9 cellular contexts compared by ENCODE assay signal in the genomic region with DNA sequence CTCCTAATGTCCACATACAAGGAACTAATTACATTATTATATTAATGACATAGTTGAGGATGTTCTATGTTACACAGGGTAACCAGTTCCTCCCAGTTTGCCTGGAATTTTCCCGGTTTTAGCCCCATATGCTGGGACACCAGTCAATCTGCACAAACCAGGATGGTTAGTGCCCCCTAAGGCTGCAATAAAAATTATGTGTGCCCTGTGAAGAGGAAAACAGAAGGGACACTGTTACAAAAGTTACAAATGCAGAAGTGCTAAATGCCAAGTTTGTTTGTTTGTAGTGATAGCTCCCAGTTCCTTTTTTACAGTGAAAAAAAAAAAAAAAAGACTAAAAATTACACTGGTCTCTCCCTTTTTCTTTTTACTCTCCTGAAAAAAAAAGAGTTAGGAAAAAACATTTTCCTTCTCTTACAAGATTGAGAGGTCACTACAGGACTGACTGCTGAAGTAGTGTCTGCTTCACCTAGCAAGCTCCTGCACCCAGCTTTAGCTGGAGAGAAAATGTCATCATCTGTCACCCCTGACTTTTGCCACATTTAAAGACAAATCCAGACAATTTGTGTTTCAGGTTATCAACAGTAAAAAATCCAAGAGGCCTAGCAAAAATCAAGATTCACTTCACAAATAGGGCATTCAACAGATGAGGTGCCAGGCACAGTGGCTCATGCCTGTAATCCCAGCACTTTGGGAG. TPM values are rescaled to one million over a fixed set of nuclear protein-coding genes. Genes with fewer than 3 reads are reported as not detected.
DNase-seq lines count a peak whose midpoint lies in the region; ATAC-seq and TF ChIP-seq lines count a peak whose summit lies in the region.
"Had no signal": no experiment of that assay in that cellular context is flagged by ENCODE, and none has a peak within 500 bp of the region (broad histone marks: within the 10 kb centered on the region; RNA-seq: fewer than 3 reads in every experiment).

No MANE protein-coding gene starts in this region.

- H3K4me1 ChIP-seq in esophagus muscularis mucosa, result peaks cover 26 to 73% (median 60%) of the 10 kb centered on the region in 4 donors

- no peak for TF ChIP-seq POLR2A in esophagus muscularis mucosa (IDR thresholded peaks at IDR 0.05; ENCODE audit: low read depth)

- H3K4me1 Mint-ChIP-seq in activated CD4-positive, alpha-beta T cell treated with anti-CD3 and anti-CD28 coated beads, Interleukin-2, amount 10 ng/mL, durations not matched to agents 7 days and 5 days, result peaks cover 65% of the 10 kb centered on the region
- H3K4me1 Mint-ChIP-seq in WTC11, result peaks cover 9% of the 10 kb centered on the region

- H3K27me3 Mint-ChIP-seq in activated CD4-positive, alpha-beta T cell treated with anti-CD3 and anti-CD28 coated beads, Interleukin-2, amount 10 ng/mL, durations not matched to agents 7 days and 5 days, result no peaks in the 10 kb centered on the region
- peaks cover 51% of the 10 kb centered on the region for H3K27me3 Mint-ChIP-seq in WTC11 (ENCODE audit: low read depth)

- 60% methylated on average over 1 of the region's 1 CpG for WGBS in esophagus muscularis mucosa

- no peaks in the 10 kb centered on the region for H3K9me3 Mint-ChIP-seq in activated CD4-positive, alpha-beta T cell treated with anti-CD3 and anti-CD28 coated beads, Interleukin-2, amount 10 ng/mL, durations not matched to agents 7 days and 5 days
- H3K9me3 Mint-ChIP-seq in WTC11, result no peaks in the 10 kb centered on the region

- CTCF ChIA-PET in activated CD4-positive, alpha-beta T cell treated with anti-CD3 and anti-CD28 coated beads, Interleukin-2, amount 10 ng/mL, durations not matched to agents 7 days and 5 days (lab: Charles Lee), result interaction anchor here (0.6 to 2.5 kb wide), 10 partner anchors 10 to 1014 kb away, joined by 3 to 13 read pairs (median 4); no protein-coding TSS in a partner anchor
- CTCF ChIA-PET in WTC11 (lab: Charles Lee), result interaction anchor here (0.6 to 0.7 kb wide), 3 partner anchors 183 to 704 kb away, joined by 3 read pairs; no protein-coding TSS in a partner anchor

- H3K36me3 Mint-ChIP-seq in activated CD4-positive, alpha-beta T cell treated with anti-CD3 and anti-CD28 coated beads, Interleukin-2, amount 10 ng/mL, durations not matched to agents 7 days and 5 days (ENCODE audit: low read depth), result peaks cover 47% of the 10 kb centered on the region
- no peaks in the 10 kb centered on the region for H3K36me3 Mint-ChIP-seq in WTC11

- H3K4me3 Mint-ChIP-seq in activated CD4-positive, alpha-beta T cell treated with anti-CD3 and anti-CD28 coated beads, Interleukin-2, amount 10 ng/mL, durations not matched to agents 7 days and 5 days, result peak overlapping the region; percentile 89
- no peak overlapping the region for H3K4me3 Mint-ChIP-seq in WTC11

- POLR2A ChIA-PET in activated CD4-positive, alpha-beta T cell treated with anti-CD3 and anti-CD28 coated beads, Interleukin-2, amount 10 ng/mL, durations not matched to agents 7 days and 5 days (lab: Charles Lee), result interaction anchor here (0.5 to 2.4 kb wide), 6 partner anchors 51 to 385 kb away, joined by 3 to 19 read pairs (median 4); no protein-coding TSS in a partner anchor
- POLR2A ChIA-PET in WTC11 (lab: Charles Lee), result interaction anchor here (0.7 to 1.0 kb wide), 2 partner anchors 12 to 100 kb away, joined by 5 to 7 read pairs; no protein-coding TSS in a partner anchor

- H3K27me3 ChIP-seq in esophagus muscularis mucosa, result no peaks in the 10 kb centered on the region

- peak overlapping the region; percentile 92 for H3K27ac Mint-ChIP-seq in activated CD4-positive, alpha-beta T cell treated with anti-CD3 and anti-CD28 coated beads, Interleukin-2, amount 10 ng/mL, durations not matched to agents 7 days and 5 days
- no peak overlapping the region for H3K27ac Mint-ChIP-seq in WTC11

- no peak for DNase-seq in activated CD4-positive, alpha-beta T cell treated with anti-CD3 and anti-CD28 coated beads, Interleukin-2, amount 10 ng/mL, durations not matched to agents 7 days and 5 days
- no peak for DNase-seq in activated CD4-positive, alpha-beta T cell treated with anti-CD3 and anti-CD28 coated beads, Interleukin-2, amount 50 U/mL, for 48 hours
- DNase-seq in SIG-M5 treated with dmso at 0.1 percent for 504 hours (lab: John Stamatoyannopoulos, UW; ENCODE audit: unreplicated experiment) (peak; percentile 88), esophagus muscularis mucosa (ENCODE audit: extremely low spot score) (no peak), WTC11 (ENCODE audit: low spot score) (no peak)
- DNase-seq: NCI-H2107 had no signal

- H3K4me3 ChIP-seq in esophagus muscularis mucosa, result peak overlapping the region in 1 of 4 donors; percentile 89

- no peaks in the 10 kb centered on the region for H3K9me3 ChIP-seq in esophagus muscularis mucosa

- H3K36me3 ChIP-seq in esophagus muscularis mucosa, result no peaks in the 10 kb centered on the region

- intact Hi-C loops in esophagus muscularis mucosa (cut with DNase I), result no loop called here

- H3K27ac ChIP-seq in esophagus muscularis mucosa (replicated peaks in 1 of 4) (peak overlapping the region; percentile 36 to 88 (median 85)), temporal lobe (ENCODE audit: low read depth, low read length) (peak overlapping the region; percentile 63)

- ATAC-seq in WTC11, result no peak
- no peak for ATAC-seq in HG03439 (IDR thresholded peaks at IDR 0.05; ENCODE audit: unreplicated experiment)
- no peak for ATAC-seq in HG03159 (IDR thresholded peaks at IDR 0.05; ENCODE audit: unreplicated experiment)

- TF ChIP-seq CTCF in esophagus muscularis mucosa (IDR thresholded peaks at IDR 0.05) (no peak), WTC11 (IDR thresholded peaks at IDR 0.05) (no peak)

- TF ChIP-seq EP300 in esophagus muscularis mucosa (IDR thresholded peaks at IDR 0.05), result no peak

TF ChIP-seq in WTC11, 78 proteins besides CTCF, POLR2A, EP300 and RAD21 (continues in another document):
- no peak for TF ChIP-seq TP53 (CRISPR knock-in tag; IDR thresholded peaks at IDR 0.05)
- TF ChIP-seq RORB (CRISPR knock-in tag; IDR thresholded peaks at IDR 0.05), result no peak
- TF ChIP-seq, protein P1, sequence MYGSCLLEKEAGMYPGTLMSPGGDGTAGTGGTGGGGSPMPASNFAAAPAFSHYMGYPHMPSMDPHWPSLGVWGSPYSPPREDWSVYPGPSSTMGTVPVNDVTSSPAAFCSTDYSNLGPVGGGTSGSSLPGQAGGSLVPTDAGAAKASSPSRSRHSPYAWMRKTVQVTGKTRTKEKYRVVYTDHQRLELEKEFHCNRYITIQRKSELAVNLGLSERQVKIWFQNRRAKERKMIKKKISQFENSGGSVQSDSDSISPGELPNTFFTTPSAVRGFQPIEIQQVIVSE (CRISPR knock-in tag; IDR thresholded peaks at IDR 0.05; ENCODE audit: borderline replicate concordance), result no peak
- TF ChIP-seq, protein P2, sequence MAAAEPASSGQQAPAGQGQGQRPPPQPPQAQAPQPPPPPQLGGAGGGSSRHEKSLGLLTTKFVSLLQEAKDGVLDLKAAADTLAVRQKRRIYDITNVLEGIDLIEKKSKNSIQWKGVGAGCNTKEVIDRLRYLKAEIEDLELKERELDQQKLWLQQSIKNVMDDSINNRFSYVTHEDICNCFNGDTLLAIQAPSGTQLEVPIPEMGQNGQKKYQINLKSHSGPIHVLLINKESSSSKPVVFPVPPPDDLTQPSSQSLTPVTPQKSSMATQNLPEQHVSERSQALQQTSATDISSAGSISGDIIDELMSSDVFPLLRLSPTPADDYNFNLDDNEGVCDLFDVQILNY (CRISPR knock-in tag; IDR thresholded peaks at IDR 0.05), result no peak
- TF ChIP-seq MXD4 (CRISPR knock-in tag; IDR thresholded peaks at IDR 0.05; ENCODE audit: borderline replicate concordance), result no peak
- TF ChIP-seq ZNF263 (CRISPR knock-in tag; IDR thresholded peaks at IDR 0.05; ENCODE audit: low read depth), result no peak
- no peak for TF ChIP-seq USF1 (CRISPR knock-in tag; IDR thresholded peaks at IDR 0.05)
- TF ChIP-seq, protein P3, sequence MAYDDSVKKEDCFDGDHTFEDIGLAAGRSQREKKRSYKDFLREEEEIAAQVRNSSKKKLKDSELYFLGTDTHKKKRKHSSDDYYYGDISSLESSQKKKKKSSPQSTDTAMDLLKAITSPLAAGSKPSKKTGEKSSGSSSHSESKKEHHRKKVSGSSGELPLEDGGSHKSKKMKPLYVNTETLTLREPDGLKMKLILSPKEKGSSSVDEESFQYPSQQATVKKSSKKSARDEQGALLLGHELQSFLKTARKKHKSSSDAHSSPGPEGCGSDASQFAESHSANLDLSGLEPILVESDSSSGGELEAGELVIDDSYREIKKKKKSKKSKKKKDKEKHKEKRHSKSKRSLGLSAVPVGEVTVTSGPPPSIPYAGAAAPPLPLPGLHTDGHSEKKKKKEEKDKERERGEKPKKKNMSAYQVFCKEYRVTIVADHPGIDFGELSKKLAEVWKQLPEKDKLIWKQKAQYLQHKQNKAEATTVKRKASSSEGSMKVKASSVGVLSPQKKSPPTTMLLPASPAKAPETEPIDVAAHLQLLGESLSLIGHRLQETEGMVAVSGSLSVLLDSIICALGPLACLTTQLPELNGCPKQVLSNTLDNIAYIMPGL (CRISPR knock-in tag; IDR thresholded peaks at IDR 0.05), result no peak
- no peak for TF ChIP-seq CREM (CRISPR knock-in tag; IDR thresholded peaks at IDR 0.05)

RNA-seq across cellular contexts. Expression of gene ANKRD44, which starts 3.2 kb away (rescaled TPM):
- 100 to 1,000 TPM; 223 to 283 TPM for total RNA-seq in activated CD4-positive, alpha-beta T cell treated with anti-CD3 and anti-CD28 coated beads, Interleukin-2, amount 10 ng/mL, durations not matched to agents 7 days and 5 days
- total RNA-seq in esophagus muscularis mucosa, result 10 to 100 TPM; 41.4 to 76.6 (median 48.1) TPM
- 74.3 TPM for total RNA-seq in temporal lobe
- total RNA-seq in WTC11 (2021), result 0.68 to 0.85 TPM (median 0.71 TPM) in 3 replicates

Comparison
In these comparisons a context has a peak if more than half of its experiments do, and no peak if none do; other contexts are left out.
1. RNA of gene ANKRD44, which starts 3.2 kb away (total RNA-seq): 223 to 283 TPM in activated CD4-positive, alpha-beta T cell treated with anti-CD3 and anti-CD28 coated beads, Interleukin-2, amount 10 ng/mL, durations not matched to agents 7 days and 5 days, 74.3 TPM in temporal lobe (single experiment) and 41.4 to 76.6 TPM in esophagus muscularis mucosa; 0.68 to 0.85 TPM in WTC11; every median in the first group is over 10 times any median in the second.